ENCODE assay signal across 27 cellular contexts in the genomic region with DNA sequence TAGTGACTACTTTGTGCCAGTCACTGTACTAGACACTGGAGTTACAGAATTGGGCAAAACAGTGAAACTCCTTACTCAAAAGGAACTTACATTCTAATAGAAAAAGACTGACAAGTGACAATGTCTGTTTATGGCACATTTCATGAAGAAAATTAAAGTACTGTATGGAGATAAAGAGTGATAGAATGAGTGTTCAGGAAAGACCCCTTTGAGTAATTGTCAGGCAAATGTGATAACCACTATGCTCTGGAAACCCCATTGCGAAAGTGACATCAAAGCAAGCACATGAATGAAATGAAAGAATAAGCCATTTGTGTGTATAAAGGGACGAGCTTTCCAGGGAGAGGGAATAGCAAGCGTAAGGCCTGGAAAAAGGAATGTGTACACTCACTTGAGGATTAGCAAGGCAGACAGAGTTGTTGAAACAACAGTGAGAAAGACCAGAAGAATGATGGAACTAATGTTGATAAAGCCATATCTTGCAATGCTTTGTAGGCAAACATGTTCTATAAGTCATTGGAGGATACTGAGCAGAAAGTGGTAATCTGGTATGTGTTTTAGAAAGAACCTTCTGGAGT.
DNase-seq lines count a peak whose midpoint lies in the region; TF ChIP-seq lines count a peak whose summit lies in the region.
"Had no signal": no experiment of that assay in that cellular context is flagged by ENCODE, and none has a peak within 500 bp of the region (broad histone marks: within the 10 kb centered on the region; RNA-seq: fewer than 3 reads in every experiment).

No MANE protein-coding gene starts in this region.

- H3K4me2 ChIP-seq in OCI-LY3 (ENCODE audit: low read length), result 0 out of 2 replicates have a peak overlapping the region, but pooled peaks have one; percentile 6
- H3K4me2 ChIP-seq: BLaER1 treated with 17β-estradiol and CSF1 and Interleukin-3, amounts not matched to agents 10 nM and 100 nM had no signal

- 63 to 71% methylated on average over 3 of the region's 3 CpGs for WGBS in tibial nerve, 2 donors

- TF ChIP-seq CTCF in OCI-LY3 (IDR thresholded peaks at IDR 0.05; ENCODE audit: low read depth, low read length) (no peak), choroid plexus epithelial cell (conservative IDR thresholded peaks at IDR 0.05; ENCODE audit: low read depth, low read length) (no peak), tibial nerve (IDR thresholded peaks at IDR 0.05) (no peak)

- no peak overlapping the region; the same call in 1 of the 2 replicates for H2AFZ ChIP-seq in OCI-LY3 (ENCODE audit: low read depth, low read length)

- H3K4me3 ChIP-seq in OCI-LY3 (ENCODE audit: low read length) (no peak overlapping the region), choroid plexus epithelial cell (ENCODE audit: low read depth, low read length) (no peak overlapping the region), tibial nerve (no peak overlapping the region)
- H3K4me3 ChIP-seq: BLaER1 treated with 17β-estradiol and CSF1 and Interleukin-3, amounts not matched to agents 10 nM and 100 nM; gastrocnemius medialis; left lung; skin epidermis; tibial artery had no signal

- H3K27me3 ChIP-seq in OCI-LY3 (ENCODE audit: low read depth, low read length), result no peaks in the 10 kb centered on the region
- no peaks in the 10 kb centered on the region for H3K27me3 ChIP-seq in tibial nerve
- H3K27me3 ChIP-seq: BLaER1 treated with 17β-estradiol and CSF1 and Interleukin-3, amounts not matched to agents 10 nM and 100 nM; gastrocnemius medialis; left lung; tibial artery had no signal

- no peak for TF ChIP-seq POLR2A in tibial nerve (IDR thresholded peaks at IDR 0.05)

- DNase-seq in EH (ENCODE audit: low read depth), result peak; percentile 22
- peak; percentile 4 for DNase-seq in choroid plexus epithelial cell (ENCODE audit: low read depth)
- peak; percentile 17 for DNase-seq in non-pigmented ciliary epithelial cell (ENCODE audit: low read depth)
- DNase-seq in tibial nerve (ENCODE audit: low spot score in 2 of 2), result no peak
- DNase-seq in activated CD8-positive, alpha-beta memory T cell treated with anti-CD3 and anti-CD28 coated beads for 24 hours, result no peak
- no peak for DNase-seq in NCI-H2029 treated with DMSO at 0.1 percent for 48 hours (lab: John Stamatoyannopoulos, UW)
- DNase-seq: activated CD4-positive, alpha-beta T cell treated with anti-CD3 and anti-CD28 coated beads, Interleukin-2, amount 10 ng/mL, durations not matched to agents 7 days and 5 days; activated T-cell treated with anti-CD3 and anti-CD28 coated beads, Interleukin-2, amount 50 U/mL, for 48 hours; Calu3; caudate nucleus; endodermal cell; gastrocnemius medialis; hypothalamus; Kasumi-1; left lung; naive thymus-derived CD4-positive, alpha-beta T cell; NCI-H2171; NCI-H524; NK-92 treated with Interleukin-12 subunit alpha and Interleukin-12 subunit beta, amount 100 ng/mL, for 24 hours; SHP77; stimulated activated CD4-positive, alpha-beta T cell treated with anti-CD3 and anti-CD28 coated beads, Interleukin-1b, Interleukin-23, amount 100 ng/mL, for 48 hours; stimulated activated CD8-positive, alpha-beta memory T cell treated with anti-CD3 and anti-CD28 coated beads, Interleukin-4, amount 100 ng/mL, for 48 hours; T-helper 9 cell; tibial artery had no signal

- H4K20me1 ChIP-seq in OCI-LY3 (ENCODE audit: insufficient read depth, low read length), result no peaks in the 10 kb centered on the region
- H4K20me1 ChIP-seq: BLaER1 treated with 17β-estradiol and CSF1 and Interleukin-3, amounts not matched to agents 10 nM and 100 nM had no signal

- no peak for TF ChIP-seq EP300 in tibial nerve (IDR thresholded peaks at IDR 0.05)

- H3K27ac ChIP-seq in OCI-LY3 (ENCODE audit: low read length), result no peak overlapping the region
- H3K27ac ChIP-seq in tibial nerve, result no peak overlapping the region
- H3K27ac ChIP-seq: BLaER1 treated with 17β-estradiol and CSF1 and Interleukin-3, amounts not matched to agents 10 nM and 100 nM; gastrocnemius medialis; left lung; skin epidermis; tibial artery had no signal

- H3K79me2 ChIP-seq in OCI-LY3 (ENCODE audit: low read length), result no peaks in the 10 kb centered on the region

- peaks cover 30% of the 10 kb centered on the region for H3K4me1 ChIP-seq in OCI-LY3 (ENCODE audit: low read length)
- H3K4me1 ChIP-seq in tibial nerve, result no peaks in the 10 kb centered on the region
- H3K4me1 ChIP-seq: BLaER1 treated with 17β-estradiol and CSF1 and Interleukin-3, amounts not matched to agents 10 nM and 100 nM; gastrocnemius medialis; left lung had no signal

- H3K36me3 ChIP-seq in OCI-LY3 (replicated peaks; ENCODE audit: low read depth, low read length), result peaks cover 3% of the 10 kb centered on the region
- H3K36me3 ChIP-seq in tibial nerve, result no peaks in the 10 kb centered on the region
- H3K36me3 ChIP-seq: BLaER1 treated with 17β-estradiol and CSF1 and Interleukin-3, amounts not matched to agents 10 nM and 100 nM; gastrocnemius medialis; left lung; tibial artery had no signal

- H3K9me3 ChIP-seq in OCI-LY3 (ENCODE audit: insufficient read depth, low read length), result no peaks in the 10 kb centered on the region
- H3K9me3 ChIP-seq in tibial nerve, result no peaks in the 10 kb centered on the region
- H3K9me3 ChIP-seq: BLaER1 treated with 17β-estradiol and CSF1 and Interleukin-3, amounts not matched to agents 10 nM and 100 nM; gastrocnemius medialis; left lung; tibial artery had no signal

- no peak overlapping the region for H3K9ac ChIP-seq in OCI-LY3 (ENCODE audit: low read length)
- H3K9ac ChIP-seq: BLaER1 treated with 17β-estradiol and CSF1 and Interleukin-3, amounts not matched to agents 10 nM and 100 nM had no signal

Comparison
In these comparisons a context has a peak if more than half of its experiments do, and no peak if none do; other contexts are left out.
1. DNase-seq: peak in EH (single experiment), choroid plexus epithelial cell (single experiment) and non-pigmented ciliary epithelial cell (single experiment); none in tibial nerve (0 of 2), activated CD8-positive, alpha-beta memory T cell treated with anti-CD3 and anti-CD28 coated beads for 24 hours (single experiment) and NCI-H2029 treated with DMSO at 0.1 percent for 48 hours (single experiment).